In the genomic region with DNA sequence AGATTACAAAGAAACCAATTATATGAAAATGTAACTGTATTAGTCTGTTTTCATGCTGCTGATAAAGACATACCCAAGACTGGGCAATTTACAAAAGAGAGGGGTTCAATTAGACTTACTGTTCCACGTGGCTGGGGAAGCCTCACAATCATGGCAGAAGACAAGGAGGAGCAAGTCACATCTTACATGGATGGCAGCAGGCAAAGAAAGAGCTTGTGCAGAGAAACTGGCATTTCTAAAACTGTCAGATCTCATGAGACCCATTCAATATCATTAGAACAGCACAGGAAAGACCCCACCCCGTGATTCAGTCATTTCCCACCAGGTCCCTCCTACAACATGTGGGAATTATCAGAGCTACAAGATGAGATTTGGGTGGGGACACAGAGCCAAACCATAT, we compare ENCODE assay signal across 13 cellular contexts. TPM values are rescaled to one million over a fixed set of nuclear protein-coding genes. Genes with fewer than 3 reads are reported as not detected.
"Had no signal": no experiment of that assay in that cellular context is flagged by ENCODE, and none has a peak within 500 bp of the region (broad histone marks: within the 10 kb centered on the region; RNA-seq: fewer than 3 reads in every experiment).

No MANE protein-coding gene starts in this region.

RNA-seq across cellular contexts. Expression of gene MAS1, which starts 33.4 kb away (rescaled TPM):
- total RNA-seq: activated B cell treated with CpG ODN at 0.5 μM for 24 hours; activated CD4-positive, alpha-beta memory T cell treated with anti-CD3 and anti-CD28 coated beads for 36 hours; activated CD4-positive, alpha-beta memory T cell treated with anti-CD3 and anti-CD28 coated beads, Interleukin-2, amount 10 ng/mL, durations not matched to agents 7 days and 5 days; activated CD4-positive, alpha-beta T cell treated with anti-CD3 and anti-CD28 coated beads for 36 hours; activated CD4-positive, alpha-beta T cell treated with anti-CD3 and anti-CD28 coated beads, Interleukin-2, amount 10 ng/mL, durations not matched to agents 24 days and 14 days; activated CD4-positive, alpha-beta T cell treated with anti-CD3 and anti-CD28 coated beads, Interleukin-2, amount 10 ng/mL, durations not matched to agents 7 days and 5 days; activated CD8-positive, alpha-beta memory T cell treated with anti-CD3 and anti-CD28 coated beads for 36 hours; activated CD8-positive, alpha-beta memory T cell treated with anti-CD3 and anti-CD28 coated beads, Interleukin-2, amount 10 ng/mL, durations not matched to agents 7 days and 5 days; activated CD8-positive, alpha-beta T cell treated with anti-CD3 and anti-CD28 coated beads for 36 hours; activated CD8-positive, alpha-beta T cell treated with anti-CD3 and anti-CD28 coated beads, Interleukin-2, amount 10 ng/mL, durations not matched to agents 7 days and 5 days; T-helper 1 cell treated with Interleukin-12 subunit alpha and Interleukin-12 subunit beta and Interleukin-4 antibody, amounts not matched to agents 30 ng/mL and 1 ng/mL, for 36 hours; T-helper 17 cell; T-helper 2 cell treated with Interferon-gamma antibody and Interleukin-4, amounts not matched to agents 100 ng/mL and 5 ng/mL, for 36 hours had no signal
